8 cellular contexts compared by ENCODE assay signal in the genomic region with DNA sequence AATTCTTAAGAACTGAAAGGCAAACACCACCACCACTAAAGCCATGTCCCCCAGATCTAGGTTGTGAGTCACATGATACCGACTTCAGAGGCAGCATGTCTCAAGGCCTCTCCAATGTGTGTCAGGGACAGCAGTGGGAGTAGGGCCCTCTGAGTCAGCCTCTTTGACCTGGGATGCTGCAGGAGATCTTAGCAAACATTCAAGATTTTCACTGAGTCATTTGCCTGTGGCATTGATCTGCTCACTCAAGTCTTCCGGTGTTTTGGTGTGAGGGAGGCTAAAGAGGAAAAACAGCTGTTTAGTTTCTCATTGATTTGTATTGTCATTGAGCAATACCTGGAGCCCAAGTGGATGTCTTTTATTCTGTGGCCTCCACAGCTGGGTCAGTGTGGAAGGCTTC. TPM values are rescaled to one million over a fixed set of nuclear protein-coding genes. Genes with fewer than 3 reads are reported as not detected.
DNase-seq lines count a peak whose midpoint lies in the region; ATAC-seq, FAIRE-seq and TF ChIP-seq lines count a peak whose summit lies in the region.

No MANE protein-coding gene starts in this region.

- no peak for FAIRE-seq in GM19239 (lab: Jason Lieb, UNC)

- TF ChIP-seq POLR2A in GM18505 (IDR thresholded peaks at IDR 0.05; ENCODE audit: borderline replicate concordance, extremely low read depth, insufficient read depth, insufficient read length): no peak

- peak overlapping the region; percentile 57 for H3K27ac Mint-ChIP-seq in activated naive CD8-positive, alpha-beta T cell treated with anti-CD3 and anti-CD28 coated beads, Interleukin-2, amount 50 U/mL, for 24 hours
- H3K27ac Mint-ChIP-seq in type B pancreatic cell: peak overlapping the region; percentile 65

- peak overlapping the region in 1 of 2 donors; percentile 15 for H3K27ac ChIP-seq in lung (ENCODE audit: low read depth in 1 of 2, low read length in 1 of 2)

- peak overlapping the region; percentile 36 for H3K4me3 Mint-ChIP-seq in activated naive CD8-positive, alpha-beta T cell treated with anti-CD3 and anti-CD28 coated beads, Interleukin-2, amount 50 U/mL, for 24 hours
- H3K4me3 Mint-ChIP-seq in type B pancreatic cell: no peak overlapping the region

- intact Hi-C loops in left ventricle myocardium superior (cut with micrococcal nuclease): no loop called here

- no peaks in the 10 kb centered on the region for H3K9me3 Mint-ChIP-seq in activated naive CD8-positive, alpha-beta T cell treated with anti-CD3 and anti-CD28 coated beads, Interleukin-2, amount 50 U/mL, for 24 hours
- H3K9me3 Mint-ChIP-seq in type B pancreatic cell: peaks cover 4% of the 10 kb centered on the region

- WGBS in lung, 2 donors: 42 to 72% methylated on average over 2 of the region's 2 CpGs

- peaks cover 0 to 1% of the 10 kb centered on the region in 2 donors for H3K4me1 ChIP-seq in lung (ENCODE audit: control insufficient read depth in 2 of 2, insufficient read depth in 2 of 2, low read length in 2 of 2)

- H3K4me1 Mint-ChIP-seq in activated naive CD8-positive, alpha-beta T cell treated with anti-CD3 and anti-CD28 coated beads, Interleukin-2, amount 50 U/mL, for 24 hours: peaks cover 18% of the 10 kb centered on the region
- peaks cover 13% of the 10 kb centered on the region for H3K4me1 Mint-ChIP-seq in type B pancreatic cell (ENCODE audit: unreplicated experiment)

- no peaks in the 10 kb centered on the region for H3K36me3 ChIP-seq in lung (ENCODE audit: control insufficient read depth in 2 of 2, insufficient read depth in 2 of 2, low read length in 2 of 2)

- peak; percentile 14 to 25 for DNase-seq in AML-193 (lab: John Stamatoyannopoulos, UW)
- peak; percentile 47 for DNase-seq in activated naive CD8-positive, alpha-beta T cell treated with anti-CD3 and anti-CD28 coated beads, Interleukin-2, amount 50 U/mL, for 24 hours
- no peak for DNase-seq in lung (ENCODE audit: low spot score)
- no peak for DNase-seq in type B pancreatic cell (ENCODE audit: extremely low spot score, unreplicated experiment)
- no peak for DNase-seq in GM19239 (ENCODE audit: insufficient read length, low spot score)
- no peak for DNase-seq in left ventricle myocardium superior

- H3K36me3 Mint-ChIP-seq in activated naive CD8-positive, alpha-beta T cell treated with anti-CD3 and anti-CD28 coated beads, Interleukin-2, amount 50 U/mL, for 24 hours (ENCODE audit: low read depth): no peaks in the 10 kb centered on the region
- no peaks in the 10 kb centered on the region for H3K36me3 Mint-ChIP-seq in type B pancreatic cell

- no peaks in the 10 kb centered on the region for H3K27me3 ChIP-seq in lung (ENCODE audit: control insufficient read depth, insufficient read depth)

- no peak for TF ChIP-seq CTCF in lung (IDR thresholded peaks at IDR 0.05; ENCODE audit: control extremely low read depth, extremely low read depth)
- TF ChIP-seq CTCF in type B pancreatic cell (conservative IDR thresholded peaks at IDR 0.05): no peak

- no peak overlapping the region for H3K4me3 ChIP-seq in lung

- ATAC-seq in activated naive CD8-positive, alpha-beta T cell treated with anti-CD3 and anti-CD28 coated beads, Interleukin-2, amount 50 U/mL, for 24 hours: peak; percentile 100
- ATAC-seq in lung (ENCODE audit: insufficient read depth, low FRiP score) (peak; percentile 82), left ventricle myocardium superior (no peak), GM18505 (IDR thresholded peaks at IDR 0.05; ENCODE audit: unreplicated experiment) (no peak)

- H3K27me3 Mint-ChIP-seq in activated naive CD8-positive, alpha-beta T cell treated with anti-CD3 and anti-CD28 coated beads, Interleukin-2, amount 50 U/mL, for 24 hours: no peaks in the 10 kb centered on the region
- H3K27me3 Mint-ChIP-seq in type B pancreatic cell: no peaks in the 10 kb centered on the region

- H3K9me3 ChIP-seq in lung (ENCODE audit: control insufficient read depth in 2 of 2, insufficient read depth in 1 of 2, low read length in 1 of 2): no peaks in the 10 kb centered on the region

TF ChIP-seq in PFSK-1, 5 proteins besides CTCF, POLR2A, EP300 and RAD21:
- TF ChIP-seq FOXP2 (optimal IDR thresholded peaks at IDR 0.05; ENCODE audit: borderline replicate concordance, extremely low read depth, extremely low read length, insufficient read depth) (no peak), SIN3A (IDR thresholded peaks at IDR 0.05; ENCODE audit: borderline replicate concordance, insufficient read depth, low read length) (peak; percentile 55; the same call in 1 of the 2 replicates)

RNA-seq across cellular contexts. Expression of a gene that starts 36.1 kb away (rescaled TPM):
- polyA plus RNA-seq in PFSK-1 (2012; ENCODE audit: insufficient read length, low read depth): not detected
- total RNA-seq in lung (under 1 TPM; 0.21 to 0.82 TPM), type B pancreatic cell (ENCODE audit: low replicate concordance) (not detected in 2 replicates), left ventricle myocardium superior (not detected)
- under 1 TPM in 1 of 2 donors, not detected in 1; 0.10 TPM for polyA plus RNA-seq in lung

Comparison
In these comparisons a context has a peak if more than half of its experiments do, and no peak if none do; other contexts are left out.
1. DNase-seq: peak in AML-193 (2 of 2) and activated naive CD8-positive, alpha-beta T cell treated with anti-CD3 and anti-CD28 coated beads, Interleukin-2, amount 50 U/mL, for 24 hours (single experiment); none in lung (single experiment), type B pancreatic cell (single experiment), GM19239 (single experiment) and left ventricle myocardium superior (single experiment).
2. ATAC-seq: peak in activated naive CD8-positive, alpha-beta T cell treated with anti-CD3 and anti-CD28 coated beads, Interleukin-2, amount 50 U/mL, for 24 hours (single experiment) and lung (single experiment); none in left ventricle myocardium superior (single experiment) and GM18505 (single experiment).